2 cellular contexts compared by ENCODE assay signal in the genomic region with DNA sequence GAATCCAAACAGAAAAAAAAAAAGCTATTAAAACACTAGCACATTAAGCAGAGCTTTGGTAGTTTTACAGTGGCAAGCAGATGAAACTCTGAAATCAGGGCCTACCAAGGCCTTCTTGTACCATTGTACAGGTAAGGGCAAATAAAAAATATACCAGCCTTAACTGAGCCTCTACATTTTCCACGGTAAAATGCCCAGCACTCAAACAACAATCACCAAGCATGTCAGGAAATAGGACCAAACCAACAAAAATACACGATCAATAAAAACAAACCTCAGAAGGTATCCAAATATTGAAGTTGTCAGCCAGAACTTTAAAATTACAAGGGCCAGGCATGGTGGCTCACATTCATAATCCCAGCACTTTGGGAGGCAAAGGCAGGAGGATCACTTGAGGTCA.
TF ChIP-seq lines count a peak whose summit lies in the region.

No MANE protein-coding gene starts in this region.

TF ChIP-seq in GM23338, 12 proteins besides CTCF, POLR2A, EP300 and RAD21 (continues in another document):
- TF ChIP-seq EZH2 (IDR thresholded peaks at IDR 0.05; ENCODE audit: low read depth, unreplicated experiment) (no peak), CREB1 (CRISPR knock-in tag; IDR thresholded peaks at IDR 0.05; ENCODE audit: low read depth) (no peak), JUNB (IDR thresholded peaks at IDR 0.05; ENCODE audit: unreplicated experiment) (no peak), STAT1 (IDR thresholded peaks at IDR 0.05; ENCODE audit: unreplicated experiment) (no peak), ZNF114 (CRISPR knock-in tag; IDR thresholded peaks at IDR 0.05) (no peak), NANOG (IDR thresholded peaks at IDR 0.05; ENCODE audit: borderline replicate concordance) (no peak), EZH2phosphoT487 (IDR thresholded peaks at IDR 0.05; ENCODE audit: unreplicated experiment) (no peak)
- TF ChIP-seq, protein P1, sequence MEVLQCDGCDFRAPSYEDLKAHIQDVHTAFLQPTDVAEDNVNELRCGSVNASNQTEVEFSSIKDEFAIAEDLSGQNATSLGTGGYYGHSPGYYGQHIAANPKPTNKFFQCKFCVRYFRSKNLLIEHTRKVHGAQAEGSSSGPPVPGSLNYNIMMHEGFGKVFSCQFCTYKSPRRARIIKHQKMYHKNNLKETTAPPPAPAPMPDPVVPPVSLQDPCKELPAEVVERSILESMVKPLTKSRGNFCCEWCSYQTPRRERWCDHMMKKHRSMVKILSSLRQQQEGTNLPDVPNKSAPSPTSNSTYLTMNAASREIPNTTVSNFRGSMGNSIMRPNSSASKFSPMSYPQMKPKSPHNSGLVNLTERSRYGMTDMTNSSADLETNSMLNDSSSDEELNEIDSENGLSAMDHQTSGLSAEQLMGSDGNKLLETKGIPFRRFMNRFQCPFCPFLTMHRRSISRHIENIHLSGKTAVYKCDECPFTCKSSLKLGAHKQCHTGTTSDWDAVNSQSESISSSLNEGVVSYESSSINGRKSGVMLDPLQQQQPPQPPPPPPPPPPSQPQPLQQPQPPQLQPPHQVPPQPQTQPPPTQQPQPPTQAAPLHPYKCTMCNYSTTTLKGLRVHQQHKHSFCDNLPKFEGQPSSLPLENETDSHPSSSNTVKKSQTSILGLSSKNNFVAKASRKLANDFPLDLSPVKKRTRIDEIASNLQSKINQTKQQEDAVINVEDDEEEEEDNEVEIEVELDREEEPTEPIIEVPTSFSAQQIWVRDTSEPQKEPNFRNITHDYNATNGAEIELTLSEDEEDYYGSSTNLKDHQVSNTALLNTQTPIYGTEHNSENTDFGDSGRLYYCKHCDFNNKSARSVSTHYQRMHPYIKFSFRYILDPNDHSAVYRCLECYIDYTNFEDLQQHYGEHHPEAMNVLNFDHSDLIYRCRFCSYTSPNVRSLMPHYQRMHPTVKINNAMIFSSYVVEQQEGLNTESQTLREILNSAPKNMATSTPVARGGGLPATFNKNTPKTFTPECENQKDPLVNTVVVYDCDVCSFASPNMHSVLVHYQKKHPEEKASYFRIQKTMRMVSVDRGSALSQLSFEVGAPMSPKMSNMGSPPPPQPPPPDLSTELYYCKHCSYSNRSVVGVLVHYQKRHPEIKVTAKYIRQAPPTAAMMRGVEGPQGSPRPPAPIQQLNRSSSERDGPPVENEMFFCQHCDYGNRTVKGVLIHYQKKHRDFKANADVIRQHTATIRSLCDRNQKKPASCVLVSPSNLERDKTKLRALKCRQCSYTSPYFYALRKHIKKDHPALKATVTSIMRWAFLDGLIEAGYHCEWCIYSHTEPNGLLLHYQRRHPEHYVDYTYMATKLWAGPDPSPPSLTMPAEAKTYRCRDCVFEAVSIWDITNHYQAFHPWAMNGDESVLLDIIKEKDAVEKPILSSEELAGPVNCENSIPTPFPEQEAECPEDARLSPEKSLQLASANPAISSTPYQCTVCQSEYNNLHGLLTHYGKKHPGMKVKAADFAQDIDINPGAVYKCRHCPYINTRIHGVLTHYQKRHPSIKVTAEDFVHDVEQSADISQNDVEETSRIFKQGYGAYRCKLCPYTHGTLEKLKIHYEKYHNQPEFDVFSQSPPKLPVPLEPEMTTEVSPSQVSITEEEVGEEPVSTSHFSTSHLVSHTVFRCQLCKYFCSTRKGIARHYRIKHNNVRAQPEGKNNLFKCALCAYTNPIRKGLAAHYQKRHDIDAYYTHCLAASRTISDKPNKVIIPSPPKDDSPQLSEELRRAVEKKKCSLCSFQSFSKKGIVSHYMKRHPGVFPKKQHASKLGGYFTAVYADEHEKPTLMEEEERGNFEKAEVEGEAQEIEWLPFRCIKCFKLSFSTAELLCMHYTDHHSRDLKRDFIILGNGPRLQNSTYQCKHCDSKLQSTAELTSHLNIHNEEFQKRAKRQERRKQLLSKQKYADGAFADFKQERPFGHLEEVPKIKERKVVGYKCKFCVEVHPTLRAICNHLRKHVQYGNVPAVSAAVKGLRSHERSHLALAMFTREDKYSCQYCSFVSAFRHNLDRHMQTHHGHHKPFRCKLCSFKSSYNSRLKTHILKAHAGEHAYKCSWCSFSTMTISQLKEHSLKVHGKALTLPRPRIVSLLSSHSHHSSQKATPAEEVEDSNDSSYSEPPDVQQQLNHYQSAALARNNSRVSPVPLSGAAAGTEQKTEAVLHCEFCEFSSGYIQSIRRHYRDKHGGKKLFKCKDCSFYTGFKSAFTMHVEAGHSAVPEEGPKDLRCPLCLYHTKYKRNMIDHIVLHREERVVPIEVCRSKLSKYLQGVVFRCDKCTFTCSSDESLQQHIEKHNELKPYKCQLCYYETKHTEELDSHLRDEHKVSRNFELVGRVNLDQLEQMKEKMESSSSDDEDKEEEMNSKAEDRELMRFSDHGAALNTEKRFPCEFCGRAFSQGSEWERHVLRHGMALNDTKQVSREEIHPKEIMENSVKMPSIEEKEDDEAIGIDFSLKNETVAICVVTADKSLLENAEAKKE (CRISPR knock-in tag; IDR thresholded peaks at IDR 0.05): no peak
- TF ChIP-seq, protein P2, sequence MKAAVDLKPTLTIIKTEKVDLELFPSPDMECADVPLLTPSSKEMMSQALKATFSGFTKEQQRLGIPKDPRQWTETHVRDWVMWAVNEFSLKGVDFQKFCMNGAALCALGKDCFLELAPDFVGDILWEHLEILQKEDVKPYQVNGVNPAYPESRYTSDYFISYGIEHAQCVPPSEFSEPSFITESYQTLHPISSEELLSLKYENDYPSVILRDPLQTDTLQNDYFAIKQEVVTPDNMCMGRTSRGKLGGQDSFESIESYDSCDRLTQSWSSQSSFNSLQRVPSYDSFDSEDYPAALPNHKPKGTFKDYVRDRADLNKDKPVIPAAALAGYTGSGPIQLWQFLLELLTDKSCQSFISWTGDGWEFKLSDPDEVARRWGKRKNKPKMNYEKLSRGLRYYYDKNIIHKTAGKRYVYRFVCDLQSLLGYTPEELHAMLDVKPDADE (IDR thresholded peaks at IDR 0.05): no peak
- TF ChIP-seq, protein P3, sequence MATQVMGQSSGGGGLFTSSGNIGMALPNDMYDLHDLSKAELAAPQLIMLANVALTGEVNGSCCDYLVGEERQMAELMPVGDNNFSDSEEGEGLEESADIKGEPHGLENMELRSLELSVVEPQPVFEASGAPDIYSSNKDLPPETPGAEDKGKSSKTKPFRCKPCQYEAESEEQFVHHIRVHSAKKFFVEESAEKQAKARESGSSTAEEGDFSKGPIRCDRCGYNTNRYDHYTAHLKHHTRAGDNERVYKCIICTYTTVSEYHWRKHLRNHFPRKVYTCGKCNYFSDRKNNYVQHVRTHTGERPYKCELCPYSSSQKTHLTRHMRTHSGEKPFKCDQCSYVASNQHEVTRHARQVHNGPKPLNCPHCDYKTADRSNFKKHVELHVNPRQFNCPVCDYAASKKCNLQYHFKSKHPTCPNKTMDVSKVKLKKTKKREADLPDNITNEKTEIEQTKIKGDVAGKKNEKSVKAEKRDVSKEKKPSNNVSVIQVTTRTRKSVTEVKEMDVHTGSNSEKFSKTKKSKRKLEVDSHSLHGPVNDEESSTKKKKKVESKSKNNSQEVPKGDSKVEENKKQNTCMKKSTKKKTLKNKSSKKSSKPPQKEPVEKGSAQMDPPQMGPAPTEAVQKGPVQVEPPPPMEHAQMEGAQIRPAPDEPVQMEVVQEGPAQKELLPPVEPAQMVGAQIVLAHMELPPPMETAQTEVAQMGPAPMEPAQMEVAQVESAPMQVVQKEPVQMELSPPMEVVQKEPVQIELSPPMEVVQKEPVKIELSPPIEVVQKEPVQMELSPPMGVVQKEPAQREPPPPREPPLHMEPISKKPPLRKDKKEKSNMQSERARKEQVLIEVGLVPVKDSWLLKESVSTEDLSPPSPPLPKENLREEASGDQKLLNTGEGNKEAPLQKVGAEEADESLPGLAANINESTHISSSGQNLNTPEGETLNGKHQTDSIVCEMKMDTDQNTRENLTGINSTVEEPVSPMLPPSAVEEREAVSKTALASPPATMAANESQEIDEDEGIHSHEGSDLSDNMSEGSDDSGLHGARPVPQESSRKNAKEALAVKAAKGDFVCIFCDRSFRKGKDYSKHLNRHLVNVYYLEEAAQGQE (IDR thresholded peaks at IDR 0.05; ENCODE audit: unreplicated experiment): no peak

TF ChIP-seq in WTC11, 78 proteins besides CTCF, POLR2A, EP300 and RAD21:
- TF ChIP-seq SOX15 (CRISPR knock-in tag; IDR thresholded peaks at IDR 0.05) (no peak), NR1H2 (CRISPR knock-in tag; IDR thresholded peaks at IDR 0.05) (no peak), JAZF1 (CRISPR knock-in tag; IDR thresholded peaks at IDR 0.05) (no peak), SMAD4 (CRISPR knock-in tag; IDR thresholded peaks at IDR 0.05) (no peak), TEAD4 (CRISPR knock-in tag; IDR thresholded peaks at IDR 0.05) (no peak)
- TF ChIP-seq, protein P4, sequence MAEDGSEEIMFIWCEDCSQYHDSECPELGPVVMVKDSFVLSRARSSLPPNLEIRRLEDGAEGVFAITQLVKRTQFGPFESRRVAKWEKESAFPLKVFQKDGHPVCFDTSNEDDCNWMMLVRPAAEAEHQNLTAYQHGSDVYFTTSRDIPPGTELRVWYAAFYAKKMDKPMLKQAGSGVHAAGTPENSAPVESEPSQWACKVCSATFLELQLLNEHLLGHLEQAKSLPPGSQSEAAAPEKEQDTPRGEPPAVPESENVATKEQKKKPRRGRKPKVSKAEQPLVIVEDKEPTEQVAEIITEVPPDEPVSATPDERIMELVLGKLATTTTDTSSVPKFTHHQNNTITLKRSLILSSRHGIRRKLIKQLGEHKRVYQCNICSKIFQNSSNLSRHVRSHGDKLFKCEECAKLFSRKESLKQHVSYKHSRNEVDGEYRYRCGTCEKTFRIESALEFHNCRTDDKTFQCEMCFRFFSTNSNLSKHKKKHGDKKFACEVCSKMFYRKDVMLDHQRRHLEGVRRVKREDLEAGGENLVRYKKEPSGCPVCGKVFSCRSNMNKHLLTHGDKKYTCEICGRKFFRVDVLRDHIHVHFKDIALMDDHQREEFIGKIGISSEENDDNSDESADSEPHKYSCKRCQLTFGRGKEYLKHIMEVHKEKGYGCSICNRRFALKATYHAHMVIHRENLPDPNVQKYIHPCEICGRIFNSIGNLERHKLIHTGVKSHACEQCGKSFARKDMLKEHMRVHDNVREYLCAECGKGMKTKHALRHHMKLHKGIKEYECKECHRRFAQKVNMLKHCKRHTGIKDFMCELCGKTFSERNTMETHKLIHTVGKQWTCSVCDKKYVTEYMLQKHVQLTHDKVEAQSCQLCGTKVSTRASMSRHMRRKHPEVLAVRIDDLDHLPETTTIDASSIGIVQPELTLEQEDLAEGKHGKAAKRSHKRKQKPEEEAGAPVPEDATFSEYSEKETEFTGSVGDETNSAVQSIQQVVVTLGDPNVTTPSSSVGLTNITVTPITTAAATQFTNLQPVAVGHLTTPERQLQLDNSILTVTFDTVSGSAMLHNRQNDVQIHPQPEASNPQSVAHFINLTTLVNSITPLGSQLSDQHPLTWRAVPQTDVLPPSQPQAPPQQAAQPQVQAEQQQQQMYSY (CRISPR knock-in tag; IDR thresholded peaks at IDR 0.05): no peak
TF ChIP-seq in WTC11: peak in this region for 0.
